Comparison of ENCODE assay signal across 8 cellular contexts in genomic region chr11:10750838-10751580, GRCh38. TPM values are rescaled to one million over a fixed set of nuclear protein-coding genes. Genes with fewer than 3 reads are reported as not detected.
DNase-seq lines count a peak whose midpoint lies in the region; TF ChIP-seq lines count a peak whose summit lies in the region.

Gene CTR9, plus strand, starts transcription at chr11:10751246. Its CDS starts 167 bp downstream, at chr11:10751413.

- H3K9me2 ChIP-seq in MM.1S (replicated peaks; ENCODE audit: insufficient read depth, low read length) = no peaks in the 10 kb centered on the region
- H3K9me2 ChIP-seq in neural cell (ENCODE audit: insufficient read depth, low read length) = no peaks in the 10 kb centered on the region

- H4K20me1 ChIP-seq in MM.1S (ENCODE audit: insufficient read depth, low read length) = no peaks in the 10 kb centered on the region
- H4K20me1 ChIP-seq in neural cell (ENCODE audit: insufficient read depth) = no peaks in the 10 kb centered on the region

- H3K4me1 ChIP-seq in HAP-1 (0 out of 2 replicates have a peak, but pooled peaks cover 2% of the 10 kb centered on the region), MM.1S (ENCODE audit: low read length) (peaks cover 5% of the 10 kb centered on the region; the same call in 1 of the 2 replicates), stomach smooth muscle (ENCODE audit: control insufficient read depth, insufficient read depth, low read length) (peaks cover 12% of the 10 kb centered on the region)

- H3K9me3 ChIP-seq in HAP-1 = no peaks in the 10 kb centered on the region
- H3K9me3 ChIP-seq in MM.1S (replicated peaks; ENCODE audit: insufficient read depth, low read length) = no peaks in the 10 kb centered on the region
- no peaks in the 10 kb centered on the region for H3K9me3 ChIP-seq in neural cell (ENCODE audit: low read length)
- H3K9me3 ChIP-seq in stomach smooth muscle (ENCODE audit: control insufficient read depth in 2 of 2, low read length in 2 of 2) = no peaks in the 10 kb centered on the region

- peak; percentile 70 for TF ChIP-seq EP300 in neural cell (conservative IDR thresholded peaks at IDR 0.05; ENCODE audit: poor library complexity, severe bottlenecking)

- TF ChIP-seq CTCF in MM.1S (IDR thresholded peaks at IDR 0.05; ENCODE audit: low read length) = peak; percentile 22; the same call in 1 of the 2 replicates
- peak; percentile 58 for TF ChIP-seq CTCF in neural cell (IDR thresholded peaks at IDR 0.05; ENCODE audit: poor library complexity, severe bottlenecking)

- H3K27ac ChIP-seq in MM.1S (ENCODE audit: low read length) (peak within 1 kb of the TSS; percentile 82), neural cell (ENCODE audit: low read length) (peak within 1 kb of the TSS; percentile 97), stomach smooth muscle (ENCODE audit: low read length) (peak within 1 kb of the TSS; percentile 89)

- H3K9ac ChIP-seq in MM.1S (ENCODE audit: low read length) (peak within 1 kb of the TSS; percentile 70), neural cell (ENCODE audit: low read length) (peak within 1 kb of the TSS; percentile 91), stomach smooth muscle (ENCODE audit: low read length in 2 of 2) (peak within 1 kb of the TSS; percentile 89 to 97)

- peak; percentile 47 for TF ChIP-seq RAD21 in neural cell (conservative IDR thresholded peaks at IDR 0.05)

- peak within 1 kb of the TSS; percentile 76 for H2AFZ ChIP-seq in MM.1S (ENCODE audit: low read length)
- H2AFZ ChIP-seq in neural cell (ENCODE audit: low read depth, low read length) = peak within 1 kb of the TSS; percentile 83

- peaks cover 18% of the 10 kb centered on the region for H3F3A ChIP-seq in MM.1S (ENCODE audit: insufficient read depth, low read length)
- H3F3A ChIP-seq in neural cell (ENCODE audit: insufficient read depth, low read length, poor library complexity, severe bottlenecking) = no peaks in the 10 kb centered on the region

- H3K4me3 ChIP-seq in HAP-1 (peak within 1 kb of the TSS; percentile 90), MM.1S (ENCODE audit: low read length) (peak within 1 kb of the TSS; percentile 93), neural cell (ENCODE audit: low read length) (peak within 1 kb of the TSS; percentile 86), stomach smooth muscle (ENCODE audit: low read length in 2 of 2) (peak within 1 kb of the TSS; percentile 97 to 99)

- H3K79me2 ChIP-seq in MM.1S (ENCODE audit: low read length) (peaks cover 24% of the 10 kb centered on the region), neural cell (replicated peaks; ENCODE audit: insufficient read depth, low read length) (peaks cover 18% of the 10 kb centered on the region)

- H3K4me2 ChIP-seq in MM.1S (ENCODE audit: low read depth, low read length) = peak within 1 kb of the TSS; percentile 71
- peak within 1 kb of the TSS; percentile 71 for H3K4me2 ChIP-seq in neural cell (ENCODE audit: low read length)

- H3K27me3 ChIP-seq in HAP-1 (ENCODE audit: low read depth) (no peaks in the 10 kb centered on the region), MM.1S (replicated peaks; ENCODE audit: insufficient read depth, low read length) (no peaks in the 10 kb centered on the region), neural cell (ENCODE audit: insufficient read depth, low read depth, low read length) (no peaks in the 10 kb centered on the region), stomach smooth muscle (ENCODE audit: control insufficient read depth in 1 of 2, insufficient read depth in 2 of 2, low read length in 2 of 2) (no peaks in the 10 kb centered on the region)

- DNase-seq in GDM1 (lab: John Stamatoyannopoulos, UW) = peak; percentile 86
- DNase-seq in HAP-1 (ENCODE audit: low spot score in 2 of 2) = peak; percentile 90 to 96
- DNase-seq in MM.1S = peak; percentile 92
- DNase-seq in SIG-M5 (lab: John Stamatoyannopoulos, UW) = peak; percentile 41
- DNase-seq in activated gamma-delta T cell (lab: John Stamatoyannopoulos, UW) = peak; percentile 90
- peak; percentile 89 for DNase-seq in fibroblast of the conjunctiva (ENCODE audit: low read depth)

- H3K36me3 ChIP-seq in HAP-1 (replicated peaks) (peaks cover 18% of the 10 kb centered on the region), MM.1S (replicated peaks; ENCODE audit: insufficient read depth, low read length) (peaks cover 9% of the 10 kb centered on the region; the same call in 1 of the 2 replicates), neural cell (ENCODE audit: insufficient read depth, low read length) (no peaks in the 10 kb centered on the region), stomach smooth muscle (ENCODE audit: control insufficient read depth in 2 of 2, insufficient read depth in 2 of 2, low read length in 2 of 2) (peaks cover 2 to 15% of the 10 kb centered on the region in 2 donors)

- in situ Hi-C loops in HAP-1 (cut with MboI; ENCODE audit: low sequenced_read_pairs) = no loop called here

TF ChIP-seq in neural cell, 6 proteins besides CTCF, POLR2A, EP300 and RAD21:
- TF ChIP-seq POLR2AphosphoS5 (IDR thresholded peaks at IDR 0.05) (peak; percentile 91), TAF1 (IDR thresholded peaks at IDR 0.05; ENCODE audit: low read depth) (peak; percentile 71), SMC3 (conservative IDR thresholded peaks at IDR 0.05; ENCODE audit: poor library complexity) (peak; percentile 50), EZH2 (IDR thresholded peaks at IDR 0.05; ENCODE audit: borderline replicate concordance, insufficient read depth, low read length, poor library complexity, severe bottlenecking) (no peak), MXI1 (conservative IDR thresholded peaks at IDR 0.05; ENCODE audit: poor library complexity, severe bottlenecking) (peak; percentile 81)
- TF ChIP-seq, protein P1, sequence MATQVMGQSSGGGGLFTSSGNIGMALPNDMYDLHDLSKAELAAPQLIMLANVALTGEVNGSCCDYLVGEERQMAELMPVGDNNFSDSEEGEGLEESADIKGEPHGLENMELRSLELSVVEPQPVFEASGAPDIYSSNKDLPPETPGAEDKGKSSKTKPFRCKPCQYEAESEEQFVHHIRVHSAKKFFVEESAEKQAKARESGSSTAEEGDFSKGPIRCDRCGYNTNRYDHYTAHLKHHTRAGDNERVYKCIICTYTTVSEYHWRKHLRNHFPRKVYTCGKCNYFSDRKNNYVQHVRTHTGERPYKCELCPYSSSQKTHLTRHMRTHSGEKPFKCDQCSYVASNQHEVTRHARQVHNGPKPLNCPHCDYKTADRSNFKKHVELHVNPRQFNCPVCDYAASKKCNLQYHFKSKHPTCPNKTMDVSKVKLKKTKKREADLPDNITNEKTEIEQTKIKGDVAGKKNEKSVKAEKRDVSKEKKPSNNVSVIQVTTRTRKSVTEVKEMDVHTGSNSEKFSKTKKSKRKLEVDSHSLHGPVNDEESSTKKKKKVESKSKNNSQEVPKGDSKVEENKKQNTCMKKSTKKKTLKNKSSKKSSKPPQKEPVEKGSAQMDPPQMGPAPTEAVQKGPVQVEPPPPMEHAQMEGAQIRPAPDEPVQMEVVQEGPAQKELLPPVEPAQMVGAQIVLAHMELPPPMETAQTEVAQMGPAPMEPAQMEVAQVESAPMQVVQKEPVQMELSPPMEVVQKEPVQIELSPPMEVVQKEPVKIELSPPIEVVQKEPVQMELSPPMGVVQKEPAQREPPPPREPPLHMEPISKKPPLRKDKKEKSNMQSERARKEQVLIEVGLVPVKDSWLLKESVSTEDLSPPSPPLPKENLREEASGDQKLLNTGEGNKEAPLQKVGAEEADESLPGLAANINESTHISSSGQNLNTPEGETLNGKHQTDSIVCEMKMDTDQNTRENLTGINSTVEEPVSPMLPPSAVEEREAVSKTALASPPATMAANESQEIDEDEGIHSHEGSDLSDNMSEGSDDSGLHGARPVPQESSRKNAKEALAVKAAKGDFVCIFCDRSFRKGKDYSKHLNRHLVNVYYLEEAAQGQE (IDR thresholded peaks at IDR 0.05; ENCODE audit: borderline replicate concordance) = peak; percentile 78

RNA-seq across cellular contexts. Expression of gene CTR9, which starts in this region (rescaled TPM):
- polyA plus RNA-seq in neural cell = 24.1 and 24.6 TPM in 2 replicates
- polyA minus RNA-seq in neural cell = 57.9 and 60.2 TPM in 2 replicates

Comparison
In these comparisons a context has a peak if more than half of its experiments do, and no peak if none do; other contexts are left out.
1. Peak in every context shown above with its lines: DNase-seq, H3K4me3 ChIP-seq and H3K27ac ChIP-seq.
2. DNase-seq: peak in every context shown above with its lines; median percentile 93 in HAP-1; 92 in MM.1S; 90 in activated gamma-delta T cell; 89 in fibroblast of the conjunctiva; 86 in GDM1; 41 in SIG-M5.